Comparison of ENCODE assay signal across 10 cellular contexts in the genomic region with DNA sequence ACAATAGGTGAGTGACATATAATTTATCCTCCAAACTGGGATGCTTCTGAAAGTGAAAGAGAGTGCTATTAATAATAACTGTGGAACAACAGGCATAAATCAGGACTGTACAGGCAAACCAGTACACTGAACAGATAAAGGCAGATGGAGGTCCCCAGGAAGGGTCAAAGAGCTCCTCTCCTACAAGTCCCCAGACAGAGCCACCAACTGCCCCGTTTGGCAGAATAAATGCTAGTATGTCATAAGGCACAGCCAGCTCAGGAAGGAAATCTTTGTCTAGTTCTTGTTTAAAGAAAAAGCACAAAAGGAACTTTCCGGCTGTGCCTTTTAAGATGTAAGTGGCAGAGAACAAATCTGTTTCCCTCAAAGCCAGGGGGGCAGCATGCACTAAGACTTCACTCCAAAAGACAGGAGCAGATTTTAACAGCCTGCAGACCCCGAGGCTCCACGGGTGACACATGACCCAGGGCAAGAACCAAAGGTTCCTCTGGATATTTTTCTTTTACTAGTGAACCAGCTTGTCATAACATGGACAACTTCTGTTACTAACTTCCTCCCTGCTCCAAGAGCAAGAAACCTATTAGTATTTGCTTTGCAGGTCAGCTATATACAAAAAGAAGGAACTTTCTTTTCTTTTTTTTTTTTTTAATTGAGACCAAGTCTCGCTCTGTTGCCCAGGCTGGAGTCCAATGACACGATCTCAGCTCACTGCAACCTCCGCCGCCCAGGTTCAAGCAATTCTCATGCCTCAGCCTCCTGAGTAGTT. TPM values are rescaled to one million over a fixed set of nuclear protein-coding genes. Genes with fewer than 3 reads are reported as not detected.
A peak's percentile ranks its signal among the peaks of the same experiment; 100 is the strongest.
DNase-seq lines count a peak whose midpoint lies in the region; ATAC-seq, FAIRE-seq and TF ChIP-seq lines count a peak whose summit lies in the region.
"Had no signal": no experiment of that assay in that cellular context is flagged by ENCODE, and none has a peak within 500 bp of the region (broad histone marks: within the 10 kb centered on the region; RNA-seq: fewer than 3 reads in every experiment).

No MANE protein-coding gene starts in this region.

- DNase-seq in GM12892 (ENCODE audit: insufficient read length) (no peak), activated B cell treated with CpG ODN at 0.5 μM for 24 hours (no peak), NCI-H2107 treated with DMSO at 0.1 percent for 48 hours (lab: John Stamatoyannopoulos, UW; ENCODE audit: unreplicated experiment) (no peak), foreskin melanocyte (no peak)
- DNase-seq in activated effector memory CD4-positive, alpha-beta T cell treated with anti-CD3 and anti-CD28 coated beads, Interleukin-2, amount 50 U/mL, for 16 hours = no peak
- no peak for DNase-seq in activated CD4-positive, alpha-beta T cell treated with anti-CD3 and anti-CD28 coated beads for 48 hours
- DNase-seq: MG63, testis had no signal

- H3K4me3 ChIP-seq in gastroesophageal sphincter (no peak overlapping the region), skin epidermis (no peak overlapping the region)
- H3K4me3 ChIP-seq: MG63, testis had no signal

- POLR2A ChIA-PET in activated B cell treated with CpG ODN at 0.5 μM for 24 hours (lab: Charles Lee) = interaction anchor here (0.7 to 2.6 kb wide), 6 partner anchors 9 to 49 kb away, joined by 3 to 10 read pairs (median 3); no protein-coding TSS in a partner anchor

- H3K4me3 Mint-ChIP-seq in activated B cell treated with CpG ODN at 0.5 μM for 24 hours = no peak overlapping the region

- no peaks in the 10 kb centered on the region for H3K9me3 Mint-ChIP-seq in activated B cell treated with CpG ODN at 0.5 μM for 24 hours

- H3K4me1 ChIP-seq in gastroesophageal sphincter = peaks cover 41 to 100% (median 81%) of the 10 kb centered on the region in 3 donors

- 10 to 36% methylated on average over 4 to 8 of the region's 8 CpGs for WGBS in gastroesophageal sphincter (ENCODE audit: low coverage in 1 of 2), 2 donors

- H3K36me3 Mint-ChIP-seq in activated B cell treated with CpG ODN at 0.5 μM for 24 hours (ENCODE audit: low read depth) = peaks cover 86% of the 10 kb centered on the region

- CTCF ChIA-PET in activated B cell treated with CpG ODN at 0.5 μM for 24 hours (lab: Charles Lee) = interaction anchor here (0.8 kb wide), 1 partner anchor 133 kb away, joined by 3 read pairs; no protein-coding TSS in a partner anchor

- H3K9me3 ChIP-seq in gastroesophageal sphincter = no peaks in the 10 kb centered on the region
- H3K9me3 ChIP-seq: MG63, testis had no signal

- no peaks in the 10 kb centered on the region for H3K27me3 ChIP-seq in gastroesophageal sphincter
- H3K27me3 ChIP-seq: MG63, testis had no signal

- peaks cover 3 to 80% of the 10 kb centered on the region in 2 donors for H3K36me3 ChIP-seq in gastroesophageal sphincter

- TF ChIP-seq CTCF in activated B cell treated with CpG ODN at 0.5 μM for 24 hours (IDR thresholded peaks at IDR 0.05) (no peak), gastroesophageal sphincter (IDR thresholded peaks at IDR 0.05) (no peak)

- peak overlapping the region; percentile 84 for H3K27ac Mint-ChIP-seq in activated B cell treated with CpG ODN at 0.5 μM for 24 hours

- intact Hi-C loops in activated B cell treated with CpG ODN at 0.5 μM for 24 hours (cut with micrococcal nuclease) = no loop called here

- TF ChIP-seq EP300 in gastroesophageal sphincter (IDR thresholded peaks at IDR 0.05) = no peak

- peaks cover 78% of the 10 kb centered on the region for H3K4me1 Mint-ChIP-seq in activated B cell treated with CpG ODN at 0.5 μM for 24 hours

- no peaks in the 10 kb centered on the region for H3K27me3 Mint-ChIP-seq in activated B cell treated with CpG ODN at 0.5 μM for 24 hours

- ATAC-seq in activated B cell treated with CpG ODN at 0.5 μM for 24 hours (ENCODE audit: low read depth) (no peak), gastroesophageal sphincter (no peak)

- peak; percentile 81 for FAIRE-seq in GM12892 (lab: Jason Lieb, UNC)

- TF ChIP-seq POLR2A in GM12892 (IDR thresholded peaks at IDR 0.05; ENCODE audit: low read depth, low read length) (no peak), gastroesophageal sphincter (IDR thresholded peaks at IDR 0.05) (no peak)

- H3K27ac ChIP-seq in gastroesophageal sphincter = peak overlapping the region; percentile 99 to 100 (median 100)
- peak overlapping the region in 19 of 21 experiments; percentile 15 to 99 (median 88) for H3K27ac ChIP-seq in skin epidermis

RNA-seq across cellular contexts. Expression of a gene that starts 50.2 kb away (rescaled TPM):
- polyA plus RNA-seq in GM12892 (2012; ENCODE audit: missing spikeins) = 155 TPM
- 714 and 755 TPM in 2 replicates for total RNA-seq in activated B cell treated with CpG ODN at 0.5 μM for 24 hours
- 100 to 1,000 TPM; 304 to 366 (median 322) TPM for total RNA-seq in gastroesophageal sphincter
